17 cellular contexts compared by ENCODE assay signal in genomic region chr3:195015021-195015420, GRCh38.
DNase-seq lines count a peak whose midpoint lies in the region; ATAC-seq, FAIRE-seq and TF ChIP-seq lines count a peak whose summit lies in the region.
"Had no signal": no experiment of that assay in that cellular context is flagged by ENCODE, and none has a peak within 500 bp of the region (broad histone marks: within the 10 kb centered on the region; RNA-seq: fewer than 3 reads in every experiment).

No MANE protein-coding gene starts in this region.

- H3K27ac ChIP-seq in endothelial cell of umbilical vein (ENCODE audit: insufficient read depth, low read depth, low read length): peak overlapping the region; percentile 29
- H3K27ac ChIP-seq in transverse colon: no peak overlapping the region
- H3K27ac ChIP-seq: cardiac muscle cell, lower lobe of right lung had no signal

- peak overlapping the region; percentile 14 for H2AFZ ChIP-seq in endothelial cell of umbilical vein (ENCODE audit: low read depth, low read length)

- no peak overlapping the region for H3K9ac ChIP-seq in endothelial cell of umbilical vein (replicated peaks; ENCODE audit: extremely low read depth, insufficient read depth, low read length)

- intact Hi-C loops in endothelial cell of umbilical vein (cut with micrococcal nuclease) (loop anchor here (1.0 kb wide), 1 partner anchor 16 kb away; no protein-coding TSS in a partner anchor), transverse colon (cut with DNase I; ENCODE audit: low total_unique reads) (no loop called here)

- no peaks in the 10 kb centered on the region for H3K9me3 ChIP-seq in endothelial cell of umbilical vein (replicated peaks; ENCODE audit: control insufficient read depth, insufficient read depth, low read length)
- no peaks in the 10 kb centered on the region for H3K9me3 ChIP-seq in transverse colon
- H3K9me3 ChIP-seq: lower lobe of right lung had no signal

- ATAC-seq in GM19463 (IDR thresholded peaks at IDR 0.05; ENCODE audit: unreplicated experiment): no peak

- WGBS in transverse colon (ENCODE audit: low coverage in 1 of 2), 2 donors: 56 to 59% methylated on average over 3 to 5 of the region's 5 CpGs

- no peak overlapping the region for H3K4me3 ChIP-seq in AG09309 (ENCODE audit: control insufficient read depth, low read depth, low read length)
- H3K4me3 ChIP-seq in endothelial cell of umbilical vein (replicated peaks in 1 of 3; ENCODE audit: insufficient read depth in 1 of 3, low read depth in 1 of 3, low read length in 3 of 3): no peak overlapping the region
- no peak overlapping the region for H3K4me3 ChIP-seq in transverse colon
- H3K4me3 ChIP-seq: cardiac muscle cell, lower lobe of right lung had no signal

- peaks cover 22% of the 10 kb centered on the region for H3K4me1 ChIP-seq in endothelial cell of umbilical vein (ENCODE audit: control insufficient read depth, extremely low read depth, insufficient read depth, low read length)
- no peaks in the 10 kb centered on the region for H3K4me1 ChIP-seq in transverse colon

- TF ChIP-seq POLR2A in endothelial cell of umbilical vein (IDR thresholded peaks at IDR 0.05; ENCODE audit: low read depth, low read length) (no peak), transverse colon (IDR thresholded peaks at IDR 0.05) (no peak)

- DNase-seq in AG09309 (ENCODE audit: low read depth) (peak; percentile 4), GF-D8 (lab: John Stamatoyannopoulos, UW) (peak; percentile 66), SW480 (ENCODE audit: low spot score) (peak; percentile 77), endothelial cell of umbilical vein (ENCODE audit: low read depth, low spot score) (peak; percentile 57), NCI-H1105 treated with DMSO at 0.1 percent for 48 hours (lab: John Stamatoyannopoulos, UW) (no peak), transverse colon (no peak), inferior parietal cortex (ENCODE audit: extremely low spot score) (no peak)
- DNase-seq: activated CD4-positive, CD25-positive, alpha-beta regulatory T cell; activated naive CD4-positive, alpha-beta T cell; lower lobe of right lung; naive B cell; NCI-H187 treated with DMSO at 0.1 percent for 48 hours; NCI-H524 treated with DMSO at 0.1 percent for 48 hours; SW 1271 had no signal

- BruUV-seq in endothelial cell of umbilical vein (replicated peaks; lab: Mats Ljungman, UMichigan): no TSS peak

- no peaks in the 10 kb centered on the region for H4K20me1 ChIP-seq in endothelial cell of umbilical vein (replicated peaks; ENCODE audit: control insufficient read depth, extremely low read depth, insufficient read depth, low read length)

- POLR2A ChIA-PET in endothelial cell of umbilical vein (lab: Charles Lee): interaction anchor here (0.6 to 0.8 kb wide), 2 partner anchors 17 to 141 kb away, joined by 3 read pairs; no protein-coding TSS in a partner anchor

- CTCF ChIA-PET in endothelial cell of umbilical vein (lab: Charles Lee): interaction anchor here (0.8 to 3.4 kb wide), 10 partner anchors 13 to 344 kb away, joined by 3 to 14 read pairs (median 4); partner anchors contain the start of gene XXYLT1

- no peaks in the 10 kb centered on the region for H3K9me1 ChIP-seq in endothelial cell of umbilical vein (replicated peaks; ENCODE audit: control insufficient read depth, extremely low read depth, insufficient read depth, low read length)

- TF ChIP-seq CTCF in AG09309 (IDR thresholded peaks at IDR 0.05; ENCODE audit: control insufficient read depth, insufficient read depth, low read depth, low read length, missing control alignments): no peak
- TF ChIP-seq CTCF in endothelial cell of umbilical vein (IDR thresholded peaks at IDR 0.05; ENCODE audit: extremely low read depth in 1 of 2, insufficient read depth in 1 of 2, low read depth in 1 of 2, low read length in 2 of 2): no peak
- TF ChIP-seq CTCF in transverse colon (IDR thresholded peaks at IDR 0.05): no peak

- in situ Hi-C loops in transverse colon (cut with MboI; ENCODE audit: low pct_ligation_motif_present in 1 of 4, low pct_unique_long_range_greater_than_20kb in 1 of 4, low sequenced_read_pairs in 3 of 4): loop anchor here in 1 of 4 donors (25.0 kb wide), 1 partner anchor 222 kb away; no protein-coding TSS in a partner anchor

- no peaks in the 10 kb centered on the region for H3K36me3 ChIP-seq in endothelial cell of umbilical vein (ENCODE audit: control insufficient read depth in 2 of 2, extremely low read depth in 1 of 2, insufficient read depth in 2 of 2, low read length in 2 of 2)
- no peaks in the 10 kb centered on the region for H3K36me3 ChIP-seq in transverse colon
- H3K36me3 ChIP-seq: cardiac muscle cell, lower lobe of right lung had no signal

- FAIRE-seq in endothelial cell of umbilical vein (lab: Jason Lieb, UNC): peak; percentile 97
- FAIRE-seq: D721Med had no signal

- H3K4me2 ChIP-seq in endothelial cell of umbilical vein (ENCODE audit: insufficient read depth, low read length): peak overlapping the region; percentile 5

- H3K27me3 ChIP-seq in endothelial cell of umbilical vein (ENCODE audit: control insufficient read depth in 2 of 2, insufficient read depth in 2 of 2, low read length in 2 of 2): no peaks in the 10 kb centered on the region
- H3K27me3 ChIP-seq in transverse colon: peaks cover 12% of the 10 kb centered on the region
- H3K27me3 ChIP-seq: cardiac muscle cell had no signal

- TF ChIP-seq EP300 in transverse colon (IDR thresholded peaks at IDR 0.05; ENCODE audit: low read depth): no peak

- no peaks in the 10 kb centered on the region for H3K79me2 ChIP-seq in endothelial cell of umbilical vein (ENCODE audit: control insufficient read depth, insufficient read depth, low read length)

- dilution Hi-C loops in endothelial cell of umbilical vein (cut with MboI; ENCODE audit: extremely low pct_ligation_motif_present, low sequenced_read_pairs): no loop called here

TF ChIP-seq in endothelial cell of umbilical vein, 7 proteins besides CTCF, POLR2A, EP300 and RAD21:
- no peak for TF ChIP-seq POLR2AphosphoS5 (IDR thresholded peaks at IDR 0.05; ENCODE audit: insufficient read depth, low read depth, low read length)
- TF ChIP-seq MAX (IDR thresholded peaks at IDR 0.05; ENCODE audit: insufficient read depth, insufficient read length): no peak
- no peak for TF ChIP-seq MYC (IDR thresholded peaks at IDR 0.05; ENCODE audit: low read depth, low read length)
- no peak for TF ChIP-seq EZH2 (IDR thresholded peaks at IDR 0.05; ENCODE audit: borderline replicate concordance, low read depth, low read length, severe bottlenecking)
- no peak for TF ChIP-seq FOS (IDR thresholded peaks at IDR 0.05; ENCODE audit: borderline replicate concordance, insufficient read depth, low read length)
- TF ChIP-seq GATA2 (IDR thresholded peaks at IDR 0.05; ENCODE audit: insufficient read depth, insufficient read length, low read depth, low read length): peak; percentile 77

Comparison
In these comparisons a context has a peak if more than half of its experiments do, and no peak if none do; other contexts are left out.
1. DNase-seq: peak in AG09309 (single experiment), GF-D8 (single experiment), SW480 (single experiment) and endothelial cell of umbilical vein (single experiment); none in NCI-H1105 treated with DMSO at 0.1 percent for 48 hours (single experiment), transverse colon (single experiment) and inferior parietal cortex (single experiment).